Comparison of ENCODE assay signal across 8 cellular contexts in genomic region chr4:42282081-42282901, GRCh38.
DNase-seq lines count a peak whose midpoint lies in the region; ATAC-seq lines count a peak whose summit lies in the region.

No MANE protein-coding gene starts in this region.

- no peaks in the 10 kb centered on the region for H3K9me3 ChIP-seq in right cardiac atrium (ENCODE audit: control insufficient read depth, low read length)

- no peak overlapping the region for H3K27ac ChIP-seq in right cardiac atrium (ENCODE audit: low read length)

- H3K4me1 ChIP-seq in right cardiac atrium (ENCODE audit: control insufficient read depth, insufficient read depth, low read length), result no peaks in the 10 kb centered on the region

- H3K4me3 ChIP-seq in right cardiac atrium (ENCODE audit: low read length), result no peak overlapping the region

- H3K27me3 ChIP-seq in right cardiac atrium (ENCODE audit: control insufficient read depth, insufficient read depth), result no peaks in the 10 kb centered on the region

- peak; percentile 64 for ATAC-seq in GM21423 (IDR thresholded peaks at IDR 0.05; ENCODE audit: unreplicated experiment)
- peak; percentile 67 for ATAC-seq in HG03565 (IDR thresholded peaks at IDR 0.05; ENCODE audit: unreplicated experiment)
- peak; percentile 93 to 94 for ATAC-seq in right cardiac atrium
- peak; percentile 95 for ATAC-seq in sciatic nerve

- WGBS in right cardiac atrium, result 17% methylated on average over 12 of the region's 12 CpGs

- DNase-seq in activated T-cell treated with anti-CD3 and anti-CD28 coated beads for 24 hours (ENCODE audit: low read depth) (peak; percentile 4), NCI-H69 (lab: John Stamatoyannopoulos, UW) (peak; percentile 59), anterior cingulate cortex (lab: John Stamatoyannopoulos, UW) (peak in 40 of 58 donors; percentile 4 to 78 (median 22)), right cardiac atrium (peak in 2 of 3 donors; percentile 31 to 71), sciatic nerve (ENCODE audit: low spot score) (peak; percentile 72)
- DNase-seq in activated T-cell treated with anti-CD3 and anti-CD28 coated beads, Interleukin-2, amount 50 U/mL, for 1 hour, result no peak

- intact Hi-C loops in right cardiac atrium (cut with DNase I), result loop anchor here in 3 of 4 donors (2.0 to 10.0 kb wide), 3 partner anchors 93 to 240 kb away; no protein-coding TSS in a partner anchor
- intact Hi-C loops in sciatic nerve (cut with DNase I), result no loop called here
